Comparison of ENCODE assay signal across 9 cellular contexts in the genomic region with DNA sequence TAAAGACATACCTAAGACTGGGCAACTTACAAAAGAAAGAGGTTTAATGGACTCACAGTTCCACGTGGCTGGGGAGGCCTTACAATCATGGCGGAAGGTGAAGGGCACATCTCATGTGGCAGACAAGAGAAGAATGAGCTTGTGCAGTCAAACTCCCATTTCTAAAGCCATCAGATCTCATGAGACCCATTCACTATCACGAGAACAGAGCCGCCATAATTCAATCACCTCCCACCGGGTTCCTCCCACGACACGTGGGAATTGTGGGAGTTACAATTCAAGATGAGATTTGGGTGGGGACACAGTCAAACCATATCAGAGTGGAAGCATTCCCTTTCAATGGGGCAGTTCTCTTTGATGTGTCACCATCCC. TPM values are rescaled to one million over a fixed set of nuclear protein-coding genes. Genes with fewer than 3 reads are reported as not detected.
A peak's percentile ranks its signal among the peaks of the same experiment; 100 is the strongest.
DNase-seq lines count a peak whose midpoint lies in the region; ATAC-seq, FAIRE-seq and TF ChIP-seq lines count a peak whose summit lies in the region.
"Not testable (repeated sequence)": the region's sequence is repeated elsewhere in the genome, so short reads cannot be mapped to it uniquely, and the experiment has no call there.
"Had no signal": no experiment of that assay in that cellular context is flagged by ENCODE, and none has a peak within 500 bp of the region (broad histone marks: within the 10 kb centered on the region; RNA-seq: fewer than 3 reads in every experiment).

No MANE protein-coding gene starts in this region.

- in situ Hi-C loops in GM12878 (cut with MboI), result not testable (repeated sequence)

- TSS peak; percentile 89 for BruUV-seq in GM12878 (replicated peaks; lab: Mats Ljungman, UMichigan)

- not testable (repeated sequence) for H3K4me3 ChIP-seq in CD4-positive, alpha-beta memory T cell (ENCODE audit: low read length in 2 of 2)
- H3K4me3 ChIP-seq in Karpas-422 (ENCODE audit: low read length) (peak overlapping the region; percentile 55), GM12878 (peak overlapping the region; percentile 35; the same call in 1 of the 2 replicates)
- peak overlapping the region; percentile 15 for H3K4me3 ChIP-seq in naive thymus-derived CD4-positive, alpha-beta T cell (ENCODE audit: low read length)

- H3K9ac ChIP-seq in Karpas-422 (ENCODE audit: low read length), result peak overlapping the region; percentile 68
- H3K9ac ChIP-seq in GM12878 (ENCODE audit: control insufficient read depth, insufficient read depth, low read length), result peak overlapping the region; percentile 88

- not testable (repeated sequence) for TF ChIP-seq POLR2A in GM12891 (IDR thresholded peaks at IDR 0.05; ENCODE audit: low read depth, low read length); GM12878 (IDR thresholded peaks at IDR 0.05; ENCODE audit: low read depth, low read length)

- SMC1A ChIA-PET in GM12878 (lab: Charles Lee; ENCODE audit: uncharacterized antibody, unreplicated experiment), result interaction anchor here (0.5 to 12.4 kb wide), 20 partner anchors 9 to 262 kb away, joined by 3 to 328 read pairs (median 6); partner anchors contain the start of gene INPP5D

- 46% methylated on average over 7 of the region's 7 CpGs for WGBS in GM12878 (ENCODE audit: insufficient coverage, insufficient replicate concordance, low lambda C conversion rate, missing lambda C conversion rate)

- H3K27me3 ChIP-seq in CD4-positive, alpha-beta memory T cell (ENCODE audit: insufficient read depth, low read length); Karpas-422 (ENCODE audit: low read length); GM12878 (replicated peaks in 1 of 2; ENCODE audit: control insufficient read depth in 2 of 2, insufficient read depth in 2 of 2, low read length in 1 of 2); naive thymus-derived CD4-positive, alpha-beta T cell (ENCODE audit: control insufficient read depth in 2 of 2, insufficient read depth in 2 of 2, low read length in 2 of 2): not testable (repeated sequence)

- CTCF ChIA-PET in CD4-positive, alpha-beta memory T cell (lab: Charles Lee; ENCODE audit: partially characterized antibody), result interaction anchor here (0.9 to 6.7 kb wide), 8 partner anchors 8 to 150 kb away, joined by 3 to 63 read pairs (median 7); partner anchors contain the start of genes ATG16L1 and INPP5D
- CTCF ChIA-PET in GM12878 (lab: Yijun Ruan, JAX), result interaction anchor here (0.7 to 4.4 kb wide), 13 partner anchors 9 to 131 kb away, joined by 3 to 34 read pairs (median 9); partner anchors contain the start of gene INPP5D
- CTCF ChIA-PET in naive thymus-derived CD4-positive, alpha-beta T cell (lab: Charles Lee), result interaction anchor here (1.3 to 2.2 kb wide), 3 partner anchors 40 to 46 kb away, joined by 3 to 10 read pairs (median 6); partner anchors contain the start of gene INPP5D

- not testable (repeated sequence) for H3K36me3 ChIP-seq in CD4-positive, alpha-beta memory T cell (ENCODE audit: insufficient read depth, low read length); naive thymus-derived CD4-positive, alpha-beta T cell (ENCODE audit: control insufficient read depth in 2 of 3, insufficient read depth in 3 of 3, low read length in 3 of 3)
- H3K36me3 ChIP-seq in Karpas-422 (ENCODE audit: insufficient read depth, low read length) (peaks cover 25% of the 10 kb centered on the region), GM12878 (ENCODE audit: control insufficient read depth in 2 of 2, insufficient read depth in 2 of 2, low read length in 1 of 2) (peaks cover 11 to 31% of the 10 kb centered on the region in 2 experiments)

- not testable (repeated sequence) for DNase-seq in CD4-positive, alpha-beta memory T cell; GM12891 (ENCODE audit: insufficient read length, low spot score); T-helper 17 cell; activated T-helper 1 cell treated with anti-CD3 and anti-CD28 coated beads, Interleukin-12 subunit alpha, Interleukin-12 subunit beta, Interleukin-2, Interleukin-4 antibody, amounts not matched to agents 30 ng/mL and 10 ng/mL and 1 ng/mL, durations not matched to agents 14 hours and 24 hours and 36 hours (ENCODE audit: low spot score); GM12878 (ENCODE audit: low read depth, low spot score); naive thymus-derived CD4-positive, alpha-beta T cell; stimulated activated naive B cell treated with anti-CD40 and anti-IgM and Interleukin-4, amounts not matched to agents 10 μg/mL and 1 μg/mL and 100 μg/mL, for 72 hours
- peak; percentile 83 for DNase-seq in Karpas-422

- H4K20me1 ChIP-seq in Karpas-422 (ENCODE audit: insufficient read depth, low read depth, low read length); GM12878 (ENCODE audit: control insufficient read depth, insufficient read depth): not testable (repeated sequence)

- ATAC-seq in T-helper 17 cell; GM12878; naive thymus-derived CD4-positive, alpha-beta T cell; stimulated activated naive B cell treated with anti-CD40 and anti-IgM and Interleukin-4, amounts not matched to agents 10 μg/mL and 1 μg/mL and 100 μg/mL, for 72 hours (replicated peaks): not testable (repeated sequence)

- H2AFZ ChIP-seq in Karpas-422 (ENCODE audit: low read length), result not testable (repeated sequence)
- peak overlapping the region; percentile 50 for H2AFZ ChIP-seq in GM12878 (ENCODE audit: control insufficient read depth, low read depth, low read length)

- H3K27ac ChIP-seq in CD4-positive, alpha-beta memory T cell (ENCODE audit: low read depth, low read length); naive thymus-derived CD4-positive, alpha-beta T cell (ENCODE audit: low read depth, low read length): not testable (repeated sequence)
- H3K27ac ChIP-seq in Karpas-422 (ENCODE audit: low read length) (peak overlapping the region; percentile 97), GM12878 (ENCODE audit: control insufficient read depth, insufficient read depth) (peak overlapping the region; percentile 99)

- H3K4me1 Mint-ChIP-seq in CD4-positive, alpha-beta memory T cell, result peaks cover 51 to 83% (median 67%) of the 10 kb centered on the region in 4 donors
- H3K4me1 Mint-ChIP-seq in T-helper 17 cell, result peaks cover 49% of the 10 kb centered on the region
- H3K4me1 Mint-ChIP-seq in activated T-helper 1 cell treated with anti-CD3 and anti-CD28 coated beads, Interleukin-12 subunit alpha, Interleukin-12 subunit beta, Interleukin-2, Interleukin-4 antibody, amounts not matched to agents 30 ng/mL and 10 ng/mL and 1 ng/mL, durations not matched to agents 14 hours and 24 hours and 36 hours (ENCODE audit: low read depth), result peaks cover 63% of the 10 kb centered on the region
- H3K4me1 Mint-ChIP-seq in naive thymus-derived CD4-positive, alpha-beta T cell, result peaks cover 58 to 85% (median 79%) of the 10 kb centered on the region in 7 donors
- H3K4me1 Mint-ChIP-seq in stimulated activated naive B cell treated with anti-CD40 and anti-IgM and Interleukin-4, amounts not matched to agents 10 μg/mL and 1 μg/mL and 100 μg/mL, for 72 hours, result peaks cover 58 to 89% of the 10 kb centered on the region in 2 donors

- not testable (repeated sequence) for TF ChIP-seq RAD21 in GM12878 (IDR thresholded peaks at IDR 0.05; ENCODE audit: insufficient read depth, low read depth, low read length)

- peaks cover 36 to 46% of the 10 kb centered on the region in 2 donors for H3K36me3 Mint-ChIP-seq in CD4-positive, alpha-beta memory T cell
- H3K36me3 Mint-ChIP-seq in T-helper 17 cell (ENCODE audit: low read depth), result not testable (repeated sequence)
- peaks cover 41% of the 10 kb centered on the region for H3K36me3 Mint-ChIP-seq in activated T-helper 1 cell treated with anti-CD3 and anti-CD28 coated beads, Interleukin-12 subunit alpha, Interleukin-12 subunit beta, Interleukin-2, Interleukin-4 antibody, amounts not matched to agents 30 ng/mL and 10 ng/mL and 1 ng/mL, durations not matched to agents 14 hours and 24 hours and 36 hours (ENCODE audit: low read depth)
- peaks cover 6 to 56% (median 26%) of the 10 kb centered on the region in 5 donors for H3K36me3 Mint-ChIP-seq in naive thymus-derived CD4-positive, alpha-beta T cell
- peaks cover 70 to 86% of the 10 kb centered on the region in 2 donors for H3K36me3 Mint-ChIP-seq in stimulated activated naive B cell treated with anti-CD40 and anti-IgM and Interleukin-4, amounts not matched to agents 10 μg/mL and 1 μg/mL and 100 μg/mL, for 72 hours

- not testable (repeated sequence) for FAIRE-seq in GM12891 (lab: Jason Lieb, UNC); GM12878 (lab: Jason Lieb, UNC)

- H3K4me1 ChIP-seq in CD4-positive, alpha-beta memory T cell (ENCODE audit: insufficient read depth, low read length), result peaks cover 62% of the 10 kb centered on the region
- H3K4me1 ChIP-seq in Karpas-422 (ENCODE audit: low read length), result peaks cover 56% of the 10 kb centered on the region
- H3K4me1 ChIP-seq in GM12878 (ENCODE audit: control insufficient read depth, insufficient read depth, low read length), result peaks cover 49% of the 10 kb centered on the region
- H3K4me1 ChIP-seq in naive thymus-derived CD4-positive, alpha-beta T cell (ENCODE audit: control insufficient read depth in 2 of 2, insufficient read depth in 2 of 2, low read length in 2 of 2), result peaks cover 25 to 43% of the 10 kb centered on the region in 2 donors

- intact Hi-C loops in CD4-positive, alpha-beta memory T cell (cut with micrococcal nuclease), result not testable (repeated sequence)
- intact Hi-C loops in activated T-helper 1 cell treated with anti-CD3 and anti-CD28 coated beads, Interleukin-12 subunit alpha, Interleukin-12 subunit beta, Interleukin-2, Interleukin-4 antibody, amounts not matched to agents 30 ng/mL and 10 ng/mL and 1 ng/mL, durations not matched to agents 14 hours and 24 hours and 36 hours (cut with micrococcal nuclease), result loop anchor here (1.0 to 2.0 kb wide), 2 partner anchors 18 to 39 kb away; partner anchors contain the start of gene INPP5D
- intact Hi-C loops in GM12878 (cut with micrococcal nuclease; ENCODE audit: unreplicated experiment), result loop anchor here (1.0 to 5.0 kb wide), 5 partner anchors 13 to 102 kb away; no protein-coding TSS in a partner anchor
- intact Hi-C loops in naive thymus-derived CD4-positive, alpha-beta T cell (cut with micrococcal nuclease), result loop anchor here (1.0 to 5.0 kb wide), 3 partner anchors 17 to 40 kb away; partner anchors contain the start of gene INPP5D (in 2 of the 2)

- not testable (repeated sequence) for H3K9me2 ChIP-seq in Karpas-422 (replicated peaks; ENCODE audit: insufficient read depth, low read length)

- not testable (repeated sequence) for H3K27me3 Mint-ChIP-seq in CD4-positive, alpha-beta memory T cell; T-helper 17 cell; activated T-helper 1 cell treated with anti-CD3 and anti-CD28 coated beads, Interleukin-12 subunit alpha, Interleukin-12 subunit beta, Interleukin-2, Interleukin-4 antibody, amounts not matched to agents 30 ng/mL and 10 ng/mL and 1 ng/mL, durations not matched to agents 14 hours and 24 hours and 36 hours (ENCODE audit: insufficient read depth); naive thymus-derived CD4-positive, alpha-beta T cell; stimulated activated naive B cell treated with anti-CD40 and anti-IgM and Interleukin-4, amounts not matched to agents 10 μg/mL and 1 μg/mL and 100 μg/mL, for 72 hours

- H3K9me3 Mint-ChIP-seq in CD4-positive, alpha-beta memory T cell; activated T-helper 1 cell treated with anti-CD3 and anti-CD28 coated beads, Interleukin-12 subunit alpha, Interleukin-12 subunit beta, Interleukin-2, Interleukin-4 antibody, amounts not matched to agents 30 ng/mL and 10 ng/mL and 1 ng/mL, durations not matched to agents 14 hours and 24 hours and 36 hours; naive thymus-derived CD4-positive, alpha-beta T cell; stimulated activated naive B cell treated with anti-CD40 and anti-IgM and Interleukin-4, amounts not matched to agents 10 μg/mL and 1 μg/mL and 100 μg/mL, for 72 hours: not testable (repeated sequence)

- H3K9me3 ChIP-seq in CD4-positive, alpha-beta memory T cell (ENCODE audit: control insufficient read depth in 1 of 2, low read length in 2 of 2); Karpas-422 (ENCODE audit: low read length); T-helper 17 cell (ENCODE audit: control insufficient read depth, low read length, poor library complexity, severe bottlenecking); GM12878 (replicated peaks; ENCODE audit: control insufficient read depth, insufficient read depth, low read length); naive thymus-derived CD4-positive, alpha-beta T cell (ENCODE audit: control insufficient read depth in 2 of 3, low read length in 3 of 3): not testable (repeated sequence)

- H3K4me2 ChIP-seq in Karpas-422 (ENCODE audit: low read depth, low read length, poor library complexity, severe bottlenecking), result peak overlapping the region; percentile 74
- peak overlapping the region; percentile 100 for H3K4me2 ChIP-seq in GM12878 (ENCODE audit: control insufficient read depth, insufficient read depth)

- H3K27ac Mint-ChIP-seq in CD4-positive, alpha-beta memory T cell, result peak overlapping the region; percentile 77 to 96 (median 87)
- H3K27ac Mint-ChIP-seq in T-helper 17 cell, result peak overlapping the region; percentile 96
- H3K27ac Mint-ChIP-seq in activated T-helper 1 cell treated with anti-CD3 and anti-CD28 coated beads, Interleukin-12 subunit alpha, Interleukin-12 subunit beta, Interleukin-2, Interleukin-4 antibody, amounts not matched to agents 30 ng/mL and 10 ng/mL and 1 ng/mL, durations not matched to agents 14 hours and 24 hours and 36 hours, result peak overlapping the region; percentile 31
- peak overlapping the region in 6 of 9 donors; percentile 10 to 88 (median 41) for H3K27ac Mint-ChIP-seq in naive thymus-derived CD4-positive, alpha-beta T cell
- peak overlapping the region; percentile 99 for H3K27ac Mint-ChIP-seq in stimulated activated naive B cell treated with anti-CD40 and anti-IgM and Interleukin-4, amounts not matched to agents 10 μg/mL and 1 μg/mL and 100 μg/mL, for 72 hours

- H3K79me2 ChIP-seq in Karpas-422 (ENCODE audit: low read length) (peaks cover 69% of the 10 kb centered on the region), GM12878 (ENCODE audit: control insufficient read depth, insufficient read depth, low read length) (peaks cover 79% of the 10 kb centered on the region)

- RAD21 ChIA-PET in GM12878 (lab: Charles Lee; ENCODE audit: unreplicated experiment), result interaction anchor here (0.7 to 15.2 kb wide), 18 partner anchors 8 to 152 kb away, joined by 3 to 163 read pairs (median 8); partner anchors contain the start of genes ATG16L1 and INPP5D

- POLR2A ChIA-PET in CD4-positive, alpha-beta memory T cell (lab: Charles Lee; ENCODE audit: partially characterized antibody), result interaction anchor here (0.7 to 4.6 kb wide), 7 partner anchors 13 to 151 kb away, joined by 3 to 49 read pairs (median 6); partner anchors contain the start of genes ATG16L1 and INPP5D
- POLR2A ChIA-PET in GM12878 (lab: Charles Lee), result interaction anchor here (0.6 to 6.6 kb wide), 11 partner anchors 10 to 149 kb away, joined by 3 to 70 read pairs (median 10); partner anchors contain the start of gene INPP5D
- POLR2A ChIA-PET in naive thymus-derived CD4-positive, alpha-beta T cell (lab: Charles Lee), result interaction anchor here (0.6 to 1.4 kb wide), 3 partner anchors 15 to 37 kb away, joined by 3 to 5 read pairs (median 4); no protein-coding TSS in a partner anchor

- not testable (repeated sequence) for TF ChIP-seq CTCF in GM12878 (IDR thresholded peaks at IDR 0.05 in 2 of 3, conservative IDR thresholded peaks at IDR 0.05 in 1 of 3; ENCODE audit: control insufficient read depth in 2 of 3, extremely low read depth in 1 of 3, insufficient read depth in 1 of 3, low read depth in 3 of 3, low read length in 3 of 3)

- TF ChIP-seq EP300 in GM12878 (IDR thresholded peaks at IDR 0.05; ENCODE audit: borderline replicate concordance in 1 of 2, control insufficient read depth in 1 of 2, low read depth in 2 of 2, low read length in 2 of 2), result not testable (repeated sequence)

- peak overlapping the region in 7 of 8 donors; percentile 43 to 88 (median 76) for H3K4me3 Mint-ChIP-seq in CD4-positive, alpha-beta memory T cell
- H3K4me3 Mint-ChIP-seq in T-helper 17 cell, result peak overlapping the region; percentile 84
- not testable (repeated sequence) for H3K4me3 Mint-ChIP-seq in activated T-helper 1 cell treated with anti-CD3 and anti-CD28 coated beads, Interleukin-12 subunit alpha, Interleukin-12 subunit beta, Interleukin-2, Interleukin-4 antibody, amounts not matched to agents 30 ng/mL and 10 ng/mL and 1 ng/mL, durations not matched to agents 14 hours and 24 hours and 36 hours
- H3K4me3 Mint-ChIP-seq in naive thymus-derived CD4-positive, alpha-beta T cell, result peak overlapping the region in 9 of 10 donors; percentile 46 to 82 (median 71)
- peak overlapping the region; percentile 33 to 78 for H3K4me3 Mint-ChIP-seq in stimulated activated naive B cell treated with anti-CD40 and anti-IgM and Interleukin-4, amounts not matched to agents 10 μg/mL and 1 μg/mL and 100 μg/mL, for 72 hours

RNA-seq across cellular contexts. Expression of gene INPP5D, which starts 39.7 kb away (rescaled TPM):
- 100 to 1,000 TPM; 117 to 127 TPM for total RNA-seq in CD4-positive, alpha-beta memory T cell
- 100 to 1,000 TPM in 1 of 2 donors, 10 to 100 TPM in 1; 29.6 to 125 TPM for polyA plus RNA-seq in CD4-positive, alpha-beta memory T cell
- 62.2 TPM for polyA plus RNA-seq in GM12891 (2012; ENCODE audit: low read depth, missing spikeins)
- total RNA-seq in Karpas-422 (2014; rRNA removed; shearing (Covaris generic); ENCODE audit: low replicate concordance), result 145 and 155 TPM in 2 replicates
- total RNA-seq in T-helper 17 cell (100 to 1,000 TPM; 163 to 184 TPM), GM12878 (2014; rRNA removed) (66.2 and 89.5 TPM in 2 replicates), GM12878 (2014; rRNA removed; fragmentation: Illumina TruSeq; extraction: Trizol) (64.9 and 74.6 TPM in 2 replicates), GM12878 (2021) (126 and 139 TPM in 2 replicates)
- total RNA-seq in activated T-helper 1 cell treated with anti-CD3 and anti-CD28 coated beads, Interleukin-12 subunit alpha, Interleukin-12 subunit beta, Interleukin-2, Interleukin-4 antibody, amounts not matched to agents 30 ng/mL and 10 ng/mL and 1 ng/mL, durations not matched to agents 14 hours and 24 hours and 36 hours, result 60.9 and 61.2 TPM in 2 replicates
- total RNA-seq in GM12878 (2013; cell fraction: nucleolus; rRNA removed), result 345 and 366 TPM in 2 replicates
- polyA plus RNA-seq in GM12878 (2011; ENCODE audit: low read depth), result 51.0 TPM
- polyA plus RNA-seq in GM12878 (2011; rRNA removed) (24.3 and 43.0 TPM in 2 replicates), GM12878 (2014; fragmentation: Illumina TruSeq; extraction: Trizol) (78.1 and 101 TPM in 2 replicates), GM12878 (2014; fragmentation: Nextera tagmentation; extraction: Ambion mirVana) (10 to 100 TPM; 11.8 to 19.4 TPM), GM12878 (2014; rRNA removed) (88.1 and 102 TPM in 2 replicates), GM12878 (2016; fragmentation: Nextera tagmentation; extraction: Ambion mirVana) (100 to 1,000 TPM; 101 to 104 TPM)
- 39.4 and 45.6 TPM in 2 replicates for polyA plus RNA-seq in GM12878 (2011; cell fraction: cytosol; rRNA removed)
- polyA plus RNA-seq in GM12878 (2011; cell fraction: nucleus; rRNA removed), result 143 and 184 TPM in 2 replicates
- polyA plus RNA-seq in GM12878 (2012), result 79.5 and 83.6 TPM in 2 replicates
- 142 and 157 TPM in 2 replicates for polyA minus RNA-seq in GM12878 (2011; rRNA and poly(A)+ RNA removed)
- polyA minus RNA-seq in GM12878 (2011; cell fraction: cytosol; rRNA and poly(A)+ RNA removed), result 40.2 and 55.8 TPM in 2 replicates
- polyA minus RNA-seq in GM12878 (2011; cell fraction: nucleus; rRNA and poly(A)+ RNA removed), result 114 and 175 TPM in 2 replicates
- total RNA-seq in naive thymus-derived CD4-positive, alpha-beta T cell, result 100 to 1,000 TPM; 106 to 232 (median 126) TPM
- 100 to 1,000 TPM in 1 of 2 donors, 10 to 100 TPM in 1; 41.0 to 122 TPM for polyA plus RNA-seq in naive thymus-derived CD4-positive, alpha-beta T cell
- total RNA-seq: Daoy had no signal

Comparison
In these comparisons a context has a peak if more than half of its experiments do, and no peak if none do; other contexts are left out.
1. H3K27ac Mint-ChIP-seq: peak in every context shown above with its lines; median percentile 99 in stimulated activated naive B cell treated with anti-CD40 and anti-IgM and Interleukin-4, amounts not matched to agents 10 μg/mL and 1 μg/mL and 100 μg/mL, for 72 hours; 96 in T-helper 17 cell; 87 in CD4-positive, alpha-beta memory T cell; 41 in naive thymus-derived CD4-positive, alpha-beta T cell; 31 in activated T-helper 1 cell treated with anti-CD3 and anti-CD28 coated beads, Interleukin-12 subunit alpha, Interleukin-12 subunit beta, Interleukin-2, Interleukin-4 antibody, amounts not matched to agents 30 ng/mL and 10 ng/mL and 1 ng/mL, durations not matched to agents 14 hours and 24 hours and 36 hours.